28 cellular contexts compared by ENCODE assay signal in genomic region chr11:130295657-130296056, GRCh38.
"Had no signal": no experiment of that assay in that cellular context is flagged by ENCODE, and none has a peak within 500 bp of the region (broad histone marks: within the 10 kb centered on the region; RNA-seq: fewer than 3 reads in every experiment).

No MANE protein-coding gene starts in this region.

- H3K36me3 ChIP-seq: ovary, thyroid gland, upper lobe of right lung had no signal

- DNase-seq: activated B cell treated with CpG ODN at 0.5 μM for 24 hours; activated CD4-positive, alpha-beta T cell treated with anti-CD3 and anti-CD28 coated beads for 36 hours; activated CD4-positive, alpha-beta T cell treated with anti-CD3 and anti-CD28 coated beads, Interleukin-2, amount 50 U/mL, for 4 hours; activated CD8-positive, alpha-beta memory T cell treated with anti-CD3 and anti-CD28 coated beads for 24 hours; activated CD8-positive, alpha-beta memory T cell treated with anti-CD3 and anti-CD28 coated beads, Interleukin-2, amount 50 U/mL, for 4 hours; activated naive CD4-positive, alpha-beta T cell treated with Interleukin-2 at 50 U/mL for 16 hours; activated naive CD8-positive, alpha-beta T cell treated with anti-CD3 and anti-CD28 coated beads for 36 hours; activated T-cell treated with anti-CD3 and anti-CD28 coated beads, Interleukin-2, amount 50 U/mL, for 24 hours; central memory CD4-positive, alpha-beta T cell; effector memory CD4-positive, alpha-beta T cell; hippocampal formation; left ventricle myocardium inferior; midbrain; natural killer cell; ovary; right cardiac atrium; stimulated activated CD4-positive, alpha-beta T cell treated with anti-CD3 and anti-CD28 coated beads, Interleukin-1b, Interleukin-23, amount 100 ng/mL, for 48 hours; substantia nigra; T1000; thyroid gland; upper lobe of right lung had no signal

- ATAC-seq: activated CD4-positive, alpha-beta T cell treated with anti-CD3 and anti-CD28 coated beads for 36 hours; activated T-helper 17 cell treated with anti-CD3 and anti-CD28 coated beads, Interleukin-2, amount 50 U/mL, for 72 hours; esophagus mucosa; natural killer cell; right cardiac atrium; upper lobe of right lung had no signal

- H3K4me1 ChIP-seq: thyroid gland had no signal

- H3K9me3 Mint-ChIP-seq: activated B cell treated with CpG ODN at 0.5 μM for 24 hours; activated T-cell treated with anti-CD3 and anti-CD28 coated beads, Interleukin-2, amount 50 U/mL, for 24 hours; activated T-helper 17 cell treated with anti-CD3 and anti-CD28 coated beads, Interleukin-2, amount 50 U/mL, for 72 hours; natural killer cell; stimulated activated naive CD8-positive, alpha-beta T cell treated with anti-CD3 and anti-CD28 coated beads, Interleukin-15, Interleukin-2, amounts not matched to agents 100 ng/mL and 50 ng/mL, for 24 hours had no signal

- H3K4me3 Mint-ChIP-seq: activated B cell treated with CpG ODN at 0.5 μM for 24 hours; activated CD4-positive, alpha-beta T cell treated with anti-CD3 and anti-CD28 coated beads for 36 hours; activated naive CD8-positive, alpha-beta T cell treated with anti-CD3 and anti-CD28 coated beads for 36 hours; activated T-cell treated with anti-CD3 and anti-CD28 coated beads, Interleukin-2, amount 50 U/mL, for 24 hours; activated T-helper 17 cell treated with anti-CD3 and anti-CD28 coated beads, Interleukin-2, amount 50 U/mL, for 72 hours; natural killer cell; stimulated activated naive CD8-positive, alpha-beta T cell treated with anti-CD3 and anti-CD28 coated beads, Interleukin-15, Interleukin-2, amounts not matched to agents 100 ng/mL and 50 ng/mL, for 24 hours had no signal

- H3K36me3 Mint-ChIP-seq: natural killer cell had no signal

- H3K9me3 ChIP-seq: left ventricle myocardium inferior, ovary, thyroid gland, upper lobe of right lung had no signal

- H3K27ac ChIP-seq: left ventricle myocardium inferior, ovary, thyroid gland, upper lobe of right lung had no signal

- H3K27me3 ChIP-seq: ovary, thyroid gland, upper lobe of right lung had no signal

- FAIRE-seq: astrocyte, colon, endothelial cell of umbilical vein, frontal cortex had no signal

- H3K4me3 ChIP-seq: left ventricle myocardium inferior, ovary, thyroid gland, upper lobe of right lung had no signal

- H3K27ac Mint-ChIP-seq: activated B cell treated with CpG ODN at 0.5 μM for 24 hours; activated CD4-positive, alpha-beta T cell treated with anti-CD3 and anti-CD28 coated beads for 36 hours; activated naive CD8-positive, alpha-beta T cell treated with anti-CD3 and anti-CD28 coated beads for 36 hours; activated T-cell treated with anti-CD3 and anti-CD28 coated beads, Interleukin-2, amount 50 U/mL, for 24 hours; activated T-helper 17 cell treated with anti-CD3 and anti-CD28 coated beads, Interleukin-2, amount 50 U/mL, for 72 hours; stimulated activated naive CD8-positive, alpha-beta T cell treated with anti-CD3 and anti-CD28 coated beads, Interleukin-15, Interleukin-2, amounts not matched to agents 100 ng/mL and 50 ng/mL, for 24 hours had no signal

- H3K27me3 Mint-ChIP-seq: activated B cell treated with CpG ODN at 0.5 μM for 24 hours; activated CD4-positive, alpha-beta T cell treated with anti-CD3 and anti-CD28 coated beads for 36 hours; activated naive CD8-positive, alpha-beta T cell treated with anti-CD3 and anti-CD28 coated beads for 36 hours; activated T-cell treated with anti-CD3 and anti-CD28 coated beads, Interleukin-2, amount 50 U/mL, for 24 hours; activated T-helper 17 cell treated with anti-CD3 and anti-CD28 coated beads, Interleukin-2, amount 50 U/mL, for 72 hours; stimulated activated naive CD8-positive, alpha-beta T cell treated with anti-CD3 and anti-CD28 coated beads, Interleukin-15, Interleukin-2, amounts not matched to agents 100 ng/mL and 50 ng/mL, for 24 hours had no signal
